In genomic region chr1:65674522-65674921, GRCh38 we compare ENCODE assay signal across 21 cellular contexts.
A peak's percentile ranks its signal among the peaks of the same experiment; 100 is the strongest.
DNase-seq lines count a peak whose midpoint lies in the region; ATAC-seq and TF ChIP-seq lines count a peak whose summit lies in the region.
"Had no signal": no experiment of that assay in that cellular context is flagged by ENCODE, and none has a peak within 500 bp of the region (broad histone marks: within the 10 kb centered on the region; RNA-seq: fewer than 3 reads in every experiment).

No MANE protein-coding gene starts in this region.

- H3K9me3 ChIP-seq in upper lobe of left lung, result no peaks in the 10 kb centered on the region
- no peaks in the 10 kb centered on the region for H3K9me3 ChIP-seq in OCI-LY7 (ENCODE audit: low read length)
- H3K9me3 ChIP-seq: A549, BE2C had no signal

- H3K27ac ChIP-seq in upper lobe of left lung (no peak overlapping the region), OCI-LY7 (ENCODE audit: low read depth, low read length, poor library complexity, severe bottlenecking) (no peak overlapping the region)
- H3K27ac ChIP-seq: A549; BLaER1 treated with 17β-estradiol and CSF1 and Interleukin-3, amounts not matched to agents 10 nM and 100 nM had no signal

- DNase-seq in ELR (ENCODE audit: low read depth), result peak; percentile 17
- DNase-seq in M059J (ENCODE audit: low read depth), result peak; percentile 14
- DNase-seq in dermis blood vessel endothelial cell, result peak; percentile 42
- no peak for DNase-seq in upper lobe of left lung
- DNase-seq in epidermal melanocyte (ENCODE audit: insufficient read length, low spot score), result no peak
- DNase-seq in OCI-LY7 (ENCODE audit: low spot score), result no peak
- DNase-seq: 8988T; ACHN; AML-193; BE2C; CD4-positive, alpha-beta T cell; CD8-positive, alpha-beta memory T cell; DMS53; DMS79 treated with DMSO at 0.1 percent for 48 hours; GDM1; H7; HCEC 1CT had no signal

- intact Hi-C loops in OCI-LY7 (cut with micrococcal nuclease; ENCODE audit: unreplicated experiment), result no loop called here

- H2AFZ ChIP-seq in OCI-LY7 (ENCODE audit: low read length), result no peak overlapping the region

- no peaks in the 10 kb centered on the region for H3K79me2 ChIP-seq in OCI-LY7 (ENCODE audit: insufficient read depth, low read depth, low read length)

- no peaks in the 10 kb centered on the region for H3K4me1 ChIP-seq in upper lobe of left lung
- H3K4me1 ChIP-seq in OCI-LY7 (ENCODE audit: insufficient read depth, low read length, poor library complexity, severe bottlenecking), result no peaks in the 10 kb centered on the region
- H3K4me1 ChIP-seq: A549; BE2C; BLaER1 treated with 17β-estradiol and CSF1 and Interleukin-3, amounts not matched to agents 10 nM and 100 nM had no signal

- no peak for ATAC-seq in upper lobe of left lung (ENCODE audit: low FRiP score in 2 of 2)
- ATAC-seq in GM18867 (IDR thresholded peaks at IDR 0.05; ENCODE audit: unreplicated experiment), result no peak
- ATAC-seq: A549, GM12878 had no signal

- no peak for TF ChIP-seq CTCF in upper lobe of left lung (IDR thresholded peaks at IDR 0.05)
- TF ChIP-seq CTCF in OCI-LY7 (conservative IDR thresholded peaks at IDR 0.05; ENCODE audit: low read length), result no peak

- H3K4me3 ChIP-seq in upper lobe of left lung (no peak overlapping the region), OCI-LY7 (ENCODE audit: low read depth, low read length, poor library complexity, severe bottlenecking) (no peak overlapping the region)
- H3K4me3 ChIP-seq: A549; BLaER1 treated with 17β-estradiol and CSF1 and Interleukin-3, amounts not matched to agents 10 nM and 100 nM; GM12878 had no signal

- POLR2A ChIA-PET in OCI-LY7 (lab: Charles Lee), result no interaction called here

- BruUV-seq in OCI-LY7 (replicated peaks; lab: Mats Ljungman, UMichigan), result no TSS peak

- H3K27me3 ChIP-seq in upper lobe of left lung, result no peaks in the 10 kb centered on the region
- H3K27me3 ChIP-seq: BE2C; BLaER1 treated with 17β-estradiol and CSF1 and Interleukin-3, amounts not matched to agents 10 nM and 100 nM had no signal

- H3K9me2 ChIP-seq in OCI-LY7 (ENCODE audit: insufficient read depth, low read length), result no peaks in the 10 kb centered on the region

- CTCF ChIA-PET in OCI-LY7 (lab: Charles Lee; ENCODE audit: unreplicated experiment), result no interaction called here

- TF ChIP-seq EP300 in upper lobe of left lung (IDR thresholded peaks at IDR 0.05), result no peak

- H3K4me2 ChIP-seq in OCI-LY7 (ENCODE audit: low read length), result no peak overlapping the region
- H3K4me2 ChIP-seq: A549; BLaER1 treated with 17β-estradiol and CSF1 and Interleukin-3, amounts not matched to agents 10 nM and 100 nM had no signal

- no peaks in the 10 kb centered on the region for H4K20me1 ChIP-seq in OCI-LY7 (ENCODE audit: insufficient read depth, low read length)
- H4K20me1 ChIP-seq: BLaER1 treated with 17β-estradiol and CSF1 and Interleukin-3, amounts not matched to agents 10 nM and 100 nM had no signal

- H3K36me3 ChIP-seq in upper lobe of left lung, result no peaks in the 10 kb centered on the region
- H3K36me3 ChIP-seq in OCI-LY7 (ENCODE audit: insufficient read depth, low read length), result no peaks in the 10 kb centered on the region
- H3K36me3 ChIP-seq: BE2C; BLaER1 treated with 17β-estradiol and CSF1 and Interleukin-3, amounts not matched to agents 10 nM and 100 nM had no signal

- TF ChIP-seq POLR2A in upper lobe of left lung (IDR thresholded peaks at IDR 0.05), result no peak

- WGBS in upper lobe of left lung, 2 donors, result 85 to 86% methylated on average over 2 of the region's 2 CpGs

Comparison
In these comparisons a context has a peak if more than half of its experiments do, and no peak if none do; other contexts are left out.
1. DNase-seq: peak in ELR (single experiment), M059J (single experiment) and dermis blood vessel endothelial cell (single experiment); none in upper lobe of left lung (0 of 2), epidermal melanocyte (single experiment) and OCI-LY7 (single experiment).